ENCODE assay signal across 1 cellular context in the genomic region with DNA sequence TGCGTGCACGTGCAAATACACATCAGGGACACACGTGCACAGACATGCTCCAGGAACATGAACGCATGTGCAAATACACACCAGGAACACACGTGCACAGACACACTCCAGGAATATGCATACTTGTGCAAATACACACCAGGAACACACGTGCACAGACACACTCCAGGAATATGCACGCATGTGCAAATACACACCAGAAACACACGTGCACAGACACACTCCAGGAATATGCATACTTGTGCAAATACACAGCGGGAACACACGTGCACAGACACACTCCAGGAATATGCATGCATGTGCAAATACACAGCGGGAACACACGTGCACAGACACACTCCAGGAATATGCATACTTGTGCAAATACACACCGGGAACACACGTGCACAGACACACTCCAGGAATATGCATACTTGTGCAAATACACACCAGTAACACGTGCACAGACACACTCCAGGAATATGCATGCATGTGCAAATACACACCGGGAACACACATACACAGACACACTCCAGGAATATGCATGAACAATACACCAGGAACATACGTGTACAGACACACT.
TF ChIP-seq lines count a peak whose summit lies in the region.

No MANE protein-coding gene starts in this region.

TF ChIP-seq in K562, 482 proteins besides CTCF, POLR2A, EP300 and RAD21:
- TF ChIP-seq ZC3H4 (CRISPR knock-in tag; IDR thresholded peaks at IDR 0.05; ENCODE audit: borderline replicate concordance), result 0 out of 2 replicates have a peak, but pooled peaks have one; percentile 71
